ENCODE assay signal across 19 cellular contexts in the genomic region with DNA sequence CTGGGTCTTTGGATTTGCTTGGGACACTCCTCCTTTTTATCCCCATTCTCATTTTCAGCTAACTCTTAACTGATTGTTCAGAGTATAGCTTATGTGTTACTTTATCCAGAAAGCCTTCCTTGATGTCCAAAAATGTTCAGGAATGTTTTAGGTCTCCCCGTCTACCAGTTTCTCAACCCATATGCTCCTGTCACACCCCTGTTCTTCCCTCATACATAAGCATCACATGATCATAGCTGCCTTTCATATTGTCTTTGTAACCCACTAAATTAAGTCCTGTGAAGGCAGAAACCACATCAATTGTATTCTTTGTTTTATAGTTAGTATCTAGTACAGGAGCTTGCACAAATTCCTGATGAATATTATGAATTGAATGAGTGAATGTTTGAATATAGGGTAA.
A peak's percentile ranks its signal among the peaks of the same experiment; 100 is the strongest.
DNase-seq lines count a peak whose midpoint lies in the region; ATAC-seq and TF ChIP-seq lines count a peak whose summit lies in the region.
"Had no signal": no experiment of that assay in that cellular context is flagged by ENCODE, and none has a peak within 500 bp of the region (broad histone marks: within the 10 kb centered on the region; RNA-seq: fewer than 3 reads in every experiment).

No MANE protein-coding gene starts in this region.

- H3K4me2 ChIP-seq in SK-N-SH = no peak overlapping the region

- H3K27me3 ChIP-seq in SK-N-SH (ENCODE audit: insufficient read depth) (no peaks in the 10 kb centered on the region), gastrocnemius medialis (no peaks in the 10 kb centered on the region)
- H3K27me3 ChIP-seq: BE2C had no signal

- intact Hi-C loops in gastrocnemius medialis (cut with DNase I; ENCODE audit: low total_unique reads) = no loop called here

- H2AFZ ChIP-seq in SK-N-SH (ENCODE audit: low read depth) = no peak overlapping the region

- no peak for TF ChIP-seq EP300 in SK-N-SH (IDR thresholded peaks at IDR 0.05; ENCODE audit: borderline replicate concordance in 1 of 2, low read depth in 1 of 2, low read length in 1 of 2)

- no peaks in the 10 kb centered on the region for H3K27me3 Mint-ChIP-seq in HFFc6 (ENCODE audit: insufficient read depth)
- no peaks in the 10 kb centered on the region for H3K27me3 Mint-ChIP-seq in mesothelial cell of epicardium (ENCODE audit: low read depth)
- H3K27me3 Mint-ChIP-seq: CD4-positive, CD25-positive, alpha-beta regulatory T cell had no signal

- TF ChIP-seq RAD21 in SK-N-SH (IDR thresholded peaks at IDR 0.05; ENCODE audit: low read length) = no peak

- TF ChIP-seq POLR2A in gastrocnemius medialis (IDR thresholded peaks at IDR 0.05) = no peak

- H3K9me3 ChIP-seq in SK-N-SH = no peaks in the 10 kb centered on the region
- no peaks in the 10 kb centered on the region for H3K9me3 ChIP-seq in gastrocnemius medialis
- H3K9me3 ChIP-seq: BE2C had no signal

- peaks cover 58% of the 10 kb centered on the region for H3K4me1 Mint-ChIP-seq in HFFc6 (ENCODE audit: low read depth)
- H3K4me1 Mint-ChIP-seq in mesothelial cell of epicardium = peaks cover 17% of the 10 kb centered on the region
- H3K4me1 Mint-ChIP-seq: CD4-positive, CD25-positive, alpha-beta regulatory T cell had no signal

- no peaks in the 10 kb centered on the region for H3K79me2 ChIP-seq in SK-N-SH (ENCODE audit: insufficient read depth)

- TF ChIP-seq CTCF in HFFc6 (IDR thresholded peaks at IDR 0.05) (no peak), SK-N-SH (IDR thresholded peaks at IDR 0.05) (no peak), mesothelial cell of epicardium (IDR thresholded peaks at IDR 0.05; ENCODE audit: unreplicated experiment) (no peak), gastrocnemius medialis (IDR thresholded peaks at IDR 0.05 in 4 of 5, conservative IDR thresholded peaks at IDR 0.05 in 1 of 5) (no peak)

- no peaks in the 10 kb centered on the region for H3K36me3 ChIP-seq in SK-N-SH (replicated peaks in 1 of 2; ENCODE audit: control insufficient read depth in 1 of 2, insufficient read depth in 2 of 2, low read length in 1 of 2)
- H3K36me3 ChIP-seq in gastrocnemius medialis = no peaks in the 10 kb centered on the region
- H3K36me3 ChIP-seq: BE2C had no signal

- H3K9me2 ChIP-seq in SK-N-SH = no peaks in the 10 kb centered on the region

- peaks cover 8% of the 10 kb centered on the region for H3F3A ChIP-seq in SK-N-SH (replicated peaks; ENCODE audit: insufficient read depth)

- H3K27ac Mint-ChIP-seq in HFFc6 (peak overlapping the region; percentile 58), mesothelial cell of epicardium (peak overlapping the region; percentile 39)
- H3K27ac Mint-ChIP-seq: CD4-positive, CD25-positive, alpha-beta regulatory T cell had no signal

- H4K20me1 ChIP-seq in SK-N-SH (ENCODE audit: insufficient read depth) = no peaks in the 10 kb centered on the region

- DNase-seq in HFFc6 = no peak
- DNase-seq in SK-N-SH = no peak
- DNase-seq in mesothelial cell of epicardium (ENCODE audit: low spot score in 2 of 2, unreplicated experiment in 2 of 2) = no peak
- DNase-seq in gastrocnemius medialis = no peak
- no peak for DNase-seq in OCI-M1 (lab: John Stamatoyannopoulos, UW)
- no peak for DNase-seq in stimulated activated CD8-positive, alpha-beta memory T cell treated with anti-CD3 and anti-CD28 coated beads, Interleukin-4, amount 100 ng/mL, for 48 hours
- DNase-seq in kidney tubule cell (ENCODE audit: low spot score) = no peak
- DNase-seq: BE2C; CD4-positive, CD25-positive, alpha-beta regulatory T cell; COR-L47; DMS 273 treated with DMSO at 0.1 percent for 48 hours; DND-41; HCEC 1CT; NCI-H1417 treated with DMSO at 0.1 percent for 48 hours; NCI-H187 treated with DMSO at 0.1 percent for 48 hours; NCI-H2227 treated with DMSO at 0.1 percent for 48 hours; NCI-H510A treated with DMSO at 0.1 percent for 48 hours; NCI-H774 had no signal

- no peak overlapping the region for H3K4me3 ChIP-seq in SK-N-SH (ENCODE audit: low read depth in 2 of 2, low read length in 1 of 2)
- H3K4me3 ChIP-seq in gastrocnemius medialis = no peak overlapping the region

- H3K36me3 Mint-ChIP-seq in HFFc6 (ENCODE audit: low read depth) (no peaks in the 10 kb centered on the region), mesothelial cell of epicardium (no peaks in the 10 kb centered on the region)
- H3K36me3 Mint-ChIP-seq: CD4-positive, CD25-positive, alpha-beta regulatory T cell had no signal

- H3K4me3 Mint-ChIP-seq in HFFc6 = no peak overlapping the region
- no peak overlapping the region for H3K4me3 Mint-ChIP-seq in mesothelial cell of epicardium
- H3K4me3 Mint-ChIP-seq: CD4-positive, CD25-positive, alpha-beta regulatory T cell had no signal

- H3K9ac ChIP-seq in SK-N-SH = peak overlapping the region; percentile 21; the same call in 1 of the 2 replicates

- H3K27ac ChIP-seq in SK-N-SH (ENCODE audit: low read depth in 2 of 2, low read length in 1 of 2) (peak overlapping the region; percentile 85 to 89), gastrocnemius medialis (peak overlapping the region in 3 of 4 donors; percentile 9 to 69 (median 63))

- in situ Hi-C loops in gastrocnemius medialis (cut with MboI; ENCODE audit: low sequenced_read_pairs in 4 of 4) = no loop called here

- 89% methylated on average over 1 of the region's 1 CpG for WGBS in SK-N-SH (ENCODE audit: low lambda C conversion rate)

- CTCF ChIA-PET in SK-N-SH (lab: Yijun Ruan, JAX) = interaction anchor here (1.0 to 3.5 kb wide), 2 partner anchors 15 to 25 kb away, joined by 3 to 14 read pairs; no protein-coding TSS in a partner anchor

- POLR2A ChIA-PET in SK-N-SH (lab: Yijun Ruan, JAX) = no interaction called here

- no peaks in the 10 kb centered on the region for H3K9me3 Mint-ChIP-seq in HFFc6
- peaks cover 16% of the 10 kb centered on the region for H3K9me3 Mint-ChIP-seq in mesothelial cell of epicardium

- H3K4me1 ChIP-seq in SK-N-SH (ENCODE audit: control insufficient read depth in 1 of 2, insufficient read depth in 2 of 2, low read depth in 1 of 2, low read length in 1 of 2) = peaks cover 0 to 24% of the 10 kb centered on the region in 2 experiments; a peak in 2 of 4 replicates
- H3K4me1 ChIP-seq in gastrocnemius medialis = peaks cover 16 to 21% of the 10 kb centered on the region in 2 donors
- H3K4me1 ChIP-seq: BE2C had no signal

- no peak for ATAC-seq in gastrocnemius medialis
- ATAC-seq in GM21381 (IDR thresholded peaks at IDR 0.05; ENCODE audit: unreplicated experiment) = no peak

TF ChIP-seq in SK-N-SH, 30 proteins besides CTCF, POLR2A, EP300 and RAD21:
- TF ChIP-seq RCOR1 (IDR thresholded peaks at IDR 0.05; ENCODE audit: low read length) (no peak), FOXM1 (IDR thresholded peaks at IDR 0.05; ENCODE audit: low read depth) (no peak), JUND (IDR thresholded peaks at IDR 0.05) (no peak), EZH2phosphoT487 (IDR thresholded peaks at IDR 0.05; ENCODE audit: borderline replicate concordance, low read depth) (no peak)
- TF ChIP-seq, protein P1, sequence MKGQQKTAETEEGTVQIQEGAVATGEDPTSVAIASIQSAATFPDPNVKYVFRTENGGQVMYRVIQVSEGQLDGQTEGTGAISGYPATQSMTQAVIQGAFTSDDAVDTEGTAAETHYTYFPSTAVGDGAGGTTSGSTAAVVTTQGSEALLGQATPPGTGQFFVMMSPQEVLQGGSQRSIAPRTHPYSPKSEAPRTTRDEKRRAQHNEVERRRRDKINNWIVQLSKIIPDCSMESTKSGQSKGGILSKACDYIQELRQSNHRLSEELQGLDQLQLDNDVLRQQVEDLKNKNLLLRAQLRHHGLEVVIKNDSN (IDR thresholded peaks at IDR 0.05; ENCODE audit: borderline replicate concordance, low read depth) = no peak
